In the genomic region with DNA sequence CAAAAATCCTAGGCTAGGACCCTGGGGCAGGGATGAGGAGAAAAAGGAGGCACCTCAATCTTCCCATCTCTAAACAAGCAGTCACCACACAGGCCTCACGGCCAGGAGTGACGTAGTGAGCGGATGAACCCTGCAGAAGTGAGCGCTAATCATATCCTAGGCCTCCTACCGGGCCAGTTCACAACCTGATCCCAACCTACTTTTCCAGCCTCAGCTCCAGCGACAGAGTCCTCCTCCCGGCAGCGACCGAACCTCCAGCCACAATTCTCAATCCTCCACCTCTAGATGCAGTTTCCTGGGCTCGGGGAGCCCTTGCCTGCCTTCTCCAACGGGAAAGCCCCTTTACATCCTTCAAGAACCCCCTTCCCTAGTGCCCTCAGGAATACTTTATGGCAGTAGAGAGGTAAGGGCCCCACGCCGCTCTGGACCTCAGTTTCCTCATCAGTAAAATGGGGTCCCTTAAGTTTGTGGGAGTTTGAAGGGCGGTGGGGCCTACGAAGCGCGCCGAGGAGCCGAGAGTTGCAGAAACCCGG, we compare ENCODE assay signal across 8 cellular contexts. TPM values are rescaled to one million over a fixed set of nuclear protein-coding genes. Genes with fewer than 3 reads are reported as not detected.
DNase-seq lines count a peak whose midpoint lies in the region; ATAC-seq and TF ChIP-seq lines count a peak whose summit lies in the region.

No MANE protein-coding gene starts in this region.

- peaks cover 36% of the 10 kb centered on the region for H3K4me1 Mint-ChIP-seq in activated CD8-positive, alpha-beta T cell treated with anti-CD3 and anti-CD28 coated beads for 36 hours (ENCODE audit: low read depth)

- H3K27me3 Mint-ChIP-seq in activated CD8-positive, alpha-beta T cell treated with anti-CD3 and anti-CD28 coated beads for 36 hours: no peaks in the 10 kb centered on the region

- H3K27ac Mint-ChIP-seq in activated CD8-positive, alpha-beta T cell treated with anti-CD3 and anti-CD28 coated beads for 36 hours: peak overlapping the region; percentile 97

- TF ChIP-seq CTCF in activated CD8-positive, alpha-beta T cell treated with anti-CD3 and anti-CD28 coated beads for 36 hours (IDR thresholded peaks at IDR 0.05): no peak
- TF ChIP-seq CTCF in fibroblast of villous mesenchyme (IDR thresholded peaks at IDR 0.05; ENCODE audit: insufficient read depth, low read depth, low read length): no peak

- no peak for ATAC-seq in activated CD8-positive, alpha-beta T cell treated with anti-CD3 and anti-CD28 coated beads for 36 hours

- peaks cover 21% of the 10 kb centered on the region for H3K36me3 Mint-ChIP-seq in activated CD8-positive, alpha-beta T cell treated with anti-CD3 and anti-CD28 coated beads for 36 hours (ENCODE audit: low read depth)

- peak overlapping the region; percentile 95 for H3K4me3 ChIP-seq in fibroblast of villous mesenchyme (ENCODE audit: low read depth, low read length)

- H3K9me3 Mint-ChIP-seq in activated CD8-positive, alpha-beta T cell treated with anti-CD3 and anti-CD28 coated beads for 36 hours: no peaks in the 10 kb centered on the region

- CTCF ChIA-PET in activated CD8-positive, alpha-beta T cell treated with anti-CD3 and anti-CD28 coated beads for 36 hours (lab: Charles Lee): interaction anchor here (2.3 to 2.4 kb wide), 2 partner anchors 23 to 70 kb away, joined by 6 to 15 read pairs; partner anchors contain the start of gene VKORC1

- peak overlapping the region; percentile 96 for H3K4me3 Mint-ChIP-seq in activated CD8-positive, alpha-beta T cell treated with anti-CD3 and anti-CD28 coated beads for 36 hours

- POLR2A ChIA-PET in activated CD8-positive, alpha-beta T cell treated with anti-CD3 and anti-CD28 coated beads for 36 hours (lab: Charles Lee): interaction anchor here (1.0 to 2.9 kb wide), 10 partner anchors 8 to 204 kb away, joined by 3 to 23 read pairs (median 10); partner anchors contain the start of genes FUS and STX4

- intact Hi-C loops in activated CD8-positive, alpha-beta T cell treated with anti-CD3 and anti-CD28 coated beads for 36 hours (cut with micrococcal nuclease): loop anchor here (5.0 kb wide), 1 partner anchor 40 kb away; the partner anchor contains the start of gene STX4

- peak; percentile 19 for DNase-seq in DMS79 treated with DMSO at 0.1 percent for 48 hours (lab: John Stamatoyannopoulos, UW)
- DNase-seq in DMS79 (lab: John Stamatoyannopoulos, UW): no peak
- peak; percentile 49 for DNase-seq in HuH-7 (ENCODE audit: low spot score)
- DNase-seq in activated CD8-positive, alpha-beta T cell treated with anti-CD3 and anti-CD28 coated beads for 36 hours: peak; percentile 61
- peak; percentile 46 for DNase-seq in fibroblast of villous mesenchyme (ENCODE audit: low read depth)
- peak; percentile 26 for DNase-seq in pons (ENCODE audit: low spot score)
- no peak for DNase-seq in activated CD4-positive, CD25-positive, alpha-beta regulatory T cell (lab: John Stamatoyannopoulos, UW)
- no peak for DNase-seq in amniotic stem cell (lab: John Stamatoyannopoulos, UW)

RNA-seq across cellular contexts. Expression of gene ZNF668, which starts 1.4 kb away (rescaled TPM):
- total RNA-seq in activated CD8-positive, alpha-beta T cell treated with anti-CD3 and anti-CD28 coated beads for 36 hours: 10 to 100 TPM; 16.2 to 18.8 TPM
- total RNA-seq in fibroblast of villous mesenchyme: 16.0 and 27.1 TPM in 2 replicates

RNA-seq across cellular contexts. Expression of gene ZNF646, which starts 1.6 kb away (rescaled TPM):
- total RNA-seq in activated CD8-positive, alpha-beta T cell treated with anti-CD3 and anti-CD28 coated beads for 36 hours: 10 to 100 TPM; 22.0 to 24.4 TPM
- 13.4 and 15.8 TPM in 2 replicates for total RNA-seq in fibroblast of villous mesenchyme

RNA-seq across cellular contexts. Expression of gene PRSS53, which starts 16.1 kb away (rescaled TPM):
- 1 to 10 TPM; 5.5 to 8.6 TPM for total RNA-seq in activated CD8-positive, alpha-beta T cell treated with anti-CD3 and anti-CD28 coated beads for 36 hours
- 1.7 and 1.9 TPM in 2 replicates for total RNA-seq in fibroblast of villous mesenchyme

RNA-seq across cellular contexts. Expression of gene VKORC1, which starts 22.0 kb away (rescaled TPM):
- total RNA-seq in activated CD8-positive, alpha-beta T cell treated with anti-CD3 and anti-CD28 coated beads for 36 hours: 10 to 100 TPM; 68.5 to 71.5 TPM
- total RNA-seq in fibroblast of villous mesenchyme: 68.2 and 76.0 TPM in 2 replicates

RNA-seq across cellular contexts. Expression of gene BCKDK, which starts 35.6 kb away (rescaled TPM):
- 10 to 100 TPM; 55.1 to 58.7 TPM for total RNA-seq in activated CD8-positive, alpha-beta T cell treated with anti-CD3 and anti-CD28 coated beads for 36 hours
- total RNA-seq in fibroblast of villous mesenchyme: 28.1 and 34.1 TPM in 2 replicates

Comparison
In these comparisons a context has a peak if more than half of its experiments do, and no peak if none do; other contexts are left out.
1. DNase-seq: peak in DMS79 treated with DMSO at 0.1 percent for 48 hours (single experiment), HuH-7 (single experiment), activated CD8-positive, alpha-beta T cell treated with anti-CD3 and anti-CD28 coated beads for 36 hours (single experiment), fibroblast of villous mesenchyme (single experiment) and pons (single experiment); none in DMS79 (single experiment), activated CD4-positive, CD25-positive, alpha-beta regulatory T cell (0 of 4) and amniotic stem cell (single experiment).